9 cellular contexts compared by ENCODE assay signal in the genomic region with DNA sequence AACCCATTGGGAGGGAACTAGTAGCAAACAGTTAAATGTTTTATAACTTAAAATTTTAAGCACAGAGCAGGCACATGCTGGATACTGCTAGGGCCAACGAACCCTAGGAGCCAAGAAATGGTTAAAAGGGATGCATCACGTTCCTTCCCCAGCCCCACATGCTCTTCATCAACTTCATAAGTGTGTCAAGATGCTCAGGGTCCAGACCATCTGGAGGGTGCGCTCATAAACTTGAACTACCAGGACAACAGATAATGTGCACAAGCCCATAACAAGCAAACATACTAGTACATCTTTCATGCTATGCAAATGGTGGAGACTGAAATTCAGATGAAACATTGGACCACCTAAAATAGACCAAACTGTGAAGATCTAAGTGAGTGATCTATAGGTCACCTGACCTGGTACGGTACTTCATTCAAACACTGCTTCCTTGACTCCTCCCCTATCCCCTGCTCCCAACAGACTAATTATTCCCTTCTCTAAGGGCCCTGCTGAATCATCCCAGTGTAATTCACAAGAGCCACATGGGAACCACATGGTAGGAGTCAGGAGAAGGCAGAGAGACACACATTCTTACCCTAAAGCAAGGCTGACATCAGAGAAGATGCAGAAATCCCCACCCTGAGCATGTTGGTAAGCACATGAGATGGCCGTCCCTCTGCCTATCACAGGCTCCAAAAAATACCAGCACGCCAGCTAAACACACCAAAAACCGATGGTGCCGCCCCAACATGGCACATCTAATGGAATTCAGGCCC.
DNase-seq lines count a peak whose midpoint lies in the region; ATAC-seq and TF ChIP-seq lines count a peak whose summit lies in the region.
"Had no signal": no experiment of that assay in that cellular context is flagged by ENCODE, and none has a peak within 500 bp of the region (broad histone marks: within the 10 kb centered on the region; RNA-seq: fewer than 3 reads in every experiment).

No MANE protein-coding gene starts in this region.

- no peaks in the 10 kb centered on the region for H3K9me2 ChIP-seq in Karpas-422 (replicated peaks; ENCODE audit: insufficient read depth, low read length)

- peaks cover 23 to 100% (median 100%) of the 10 kb centered on the region in 11 experiments; a peak in 21 of 22 replicates for H4K20me1 ChIP-seq in BLaER1 treated with 17β-estradiol and CSF1 and Interleukin-3, amounts not matched to agents 10 nM and 100 nM
- peaks cover 49% of the 10 kb centered on the region for H4K20me1 ChIP-seq in Karpas-422 (ENCODE audit: insufficient read depth, low read depth, low read length)

- no peaks in the 10 kb centered on the region for H3K27me3 ChIP-seq in BLaER1 treated with 17β-estradiol and CSF1 and Interleukin-3, amounts not matched to agents 10 nM and 100 nM
- H3K27me3 ChIP-seq in Karpas-422 (ENCODE audit: low read length) = no peaks in the 10 kb centered on the region
- no peaks in the 10 kb centered on the region for H3K27me3 ChIP-seq in mucosa of rectum (ENCODE audit: control insufficient read depth in 2 of 2, insufficient read depth in 2 of 2, low read length in 2 of 2)

- H3K4me2 ChIP-seq in BLaER1 treated with 17β-estradiol and CSF1 and Interleukin-3, amounts not matched to agents 10 nM and 100 nM = peak overlapping the region in 6 of 11 experiments; percentile 1 to 75 (median 70); a peak in 10 of 22 replicates
- peak overlapping the region; percentile 60 for H3K4me2 ChIP-seq in Karpas-422 (ENCODE audit: low read depth, low read length, poor library complexity, severe bottlenecking)

- H3K4me3 ChIP-seq in BLaER1 treated with 17β-estradiol and CSF1 and Interleukin-3, amounts not matched to agents 10 nM and 100 nM = no peak overlapping the region
- H3K4me3 ChIP-seq in Karpas-422 (ENCODE audit: low read length) (peak overlapping the region; percentile 12; the same call in 1 of the 2 replicates), astrocyte of the spinal cord (ENCODE audit: low read depth, low read length) (no peak overlapping the region), mucosa of rectum (ENCODE audit: low read length in 2 of 2) (no peak overlapping the region)

- no peak for TF ChIP-seq CTCF in astrocyte of the spinal cord (IDR thresholded peaks at IDR 0.05; ENCODE audit: low read depth, low read length)

- H3K36me3 ChIP-seq in BLaER1 treated with 17β-estradiol and CSF1 and Interleukin-3, amounts not matched to agents 10 nM and 100 nM = peaks cover 21 to 100% (median 91%) of the 10 kb centered on the region in 11 experiments
- H3K36me3 ChIP-seq in Karpas-422 (ENCODE audit: insufficient read depth, low read length) = no peaks in the 10 kb centered on the region
- H3K36me3 ChIP-seq in mucosa of rectum (ENCODE audit: control insufficient read depth in 2 of 2, insufficient read depth in 2 of 2, low read length in 2 of 2) = no peaks in the 10 kb centered on the region

- DNase-seq in Karpas-422 (peak; percentile 57), astrocyte of the spinal cord (ENCODE audit: low read depth, low spot score) (peak; percentile 89), GM19238 (ENCODE audit: insufficient read length, low spot score) (no peak)
- DNase-seq: NCI-H748 treated with DMSO at 0.1 percent for 48 hours had no signal

- peaks cover 0 to 26% (median 19%) of the 10 kb centered on the region in 11 experiments; a peak in 13 of 22 replicates for H3K9me3 ChIP-seq in BLaER1 treated with 17β-estradiol and CSF1 and Interleukin-3, amounts not matched to agents 10 nM and 100 nM (replicated peaks in 1 of 11)
- no peaks in the 10 kb centered on the region for H3K9me3 ChIP-seq in Karpas-422 (ENCODE audit: low read length)
- H3K9me3 ChIP-seq in mucosa of rectum (ENCODE audit: control insufficient read depth in 2 of 2, low read length in 2 of 2) = no peaks in the 10 kb centered on the region

- H3K9ac ChIP-seq in BLaER1 treated with 17β-estradiol and CSF1 and Interleukin-3, amounts not matched to agents 10 nM and 100 nM = no peak overlapping the region
- peak overlapping the region; percentile 44; the same call in 1 of the 2 replicates for H3K9ac ChIP-seq in Karpas-422 (ENCODE audit: low read length)
- no peak overlapping the region for H3K9ac ChIP-seq in mucosa of rectum (ENCODE audit: low read depth in 1 of 2, low read length in 2 of 2)

- no peak overlapping the region for H3K27ac ChIP-seq in BLaER1 treated with 17β-estradiol and CSF1 and Interleukin-3, amounts not matched to agents 10 nM and 100 nM
- H3K27ac ChIP-seq in Karpas-422 (ENCODE audit: low read length) = peak overlapping the region; percentile 93
- H3K27ac ChIP-seq in mucosa of rectum (ENCODE audit: low read depth in 2 of 2, low read length in 2 of 2) = peak overlapping the region; percentile 9 to 34

- peaks cover 100% of the 10 kb centered on the region for H3K79me2 ChIP-seq in Karpas-422 (ENCODE audit: low read length)

- H3K4me1 ChIP-seq in BLaER1 treated with 17β-estradiol and CSF1 and Interleukin-3, amounts not matched to agents 10 nM and 100 nM = peaks cover 26 to 100% (median 57%) of the 10 kb centered on the region in 10 experiments
- H3K4me1 ChIP-seq in Karpas-422 (ENCODE audit: low read length) (peaks cover 100% of the 10 kb centered on the region), mucosa of rectum (ENCODE audit: control insufficient read depth in 2 of 2, insufficient read depth in 2 of 2, low read length in 2 of 2) (peaks cover 64 to 69% of the 10 kb centered on the region in 2 donors)

- no peak overlapping the region for H2AFZ ChIP-seq in Karpas-422 (ENCODE audit: low read length)

- ATAC-seq in GM21423 (IDR thresholded peaks at IDR 0.05; ENCODE audit: unreplicated experiment) (no peak), GM21367 (IDR thresholded peaks at IDR 0.05; ENCODE audit: unreplicated experiment) (no peak), GM18498 (IDR thresholded peaks at IDR 0.05; ENCODE audit: unreplicated experiment) (no peak)

- in situ Hi-C loops in astrocyte of the spinal cord (cut with HindIII; ENCODE audit: low sequenced_read_pairs) = no loop called here

Comparison
In these comparisons a context has a peak if more than half of its experiments do, and no peak if none do; other contexts are left out.
1. H3K27ac ChIP-seq: peak in Karpas-422 (single experiment) and mucosa of rectum (2 of 2); none in BLaER1 treated with 17β-estradiol and CSF1 and Interleukin-3, amounts not matched to agents 10 nM and 100 nM (0 of 11).